ENCODE assay signal across 1 cellular context in genomic region chr3:37171144-37171543, GRCh38.
TF ChIP-seq lines count a peak whose summit lies in the region.

No MANE protein-coding gene starts in this region.

TF ChIP-seq in K562, 482 proteins besides CTCF, POLR2A, EP300 and RAD21 (continued from another document):
- peak; percentile 13; the same call in 1 of the 2 replicates for TF ChIP-seq PKNOX1 (IDR thresholded peaks at IDR 0.05)
- 0 out of 2 replicates have a peak, but pooled peaks have one; percentile 26 for TF ChIP-seq MEF2A (IDR thresholded peaks at IDR 0.05; ENCODE audit: control insufficient read depth, low read depth, low read length)
- TF ChIP-seq TEAD4 (IDR thresholded peaks at IDR 0.05; ENCODE audit: low read length) = 0 out of 2 replicates have a peak, but pooled peaks have one; percentile 7
- no peak for TF ChIP-seq TEAD4 (CRISPR knock-in tag; IDR thresholded peaks at IDR 0.05; ENCODE audit: borderline replicate concordance)
